Comparison of ENCODE assay signal across 19 cellular contexts in genomic region chr6:89243331-89243629, GRCh38. TPM values are rescaled to one million over a fixed set of nuclear protein-coding genes. Genes with fewer than 3 reads are reported as not detected.
"Had no signal": no experiment of that assay in that cellular context is flagged by ENCODE, and none has a peak within 500 bp of the region (broad histone marks: within the 10 kb centered on the region; RNA-seq: fewer than 3 reads in every experiment).

No MANE protein-coding gene starts in this region.

- H3K9me3 ChIP-seq: prostate gland, right lobe of liver, spleen, upper lobe of left lung had no signal

- H3K4me1 ChIP-seq: prostate gland, right lobe of liver, upper lobe of left lung had no signal

- FAIRE-seq: astrocyte had no signal

- H3K27ac ChIP-seq: cardiac muscle cell, prostate gland, right lobe of liver, spleen, upper lobe of left lung had no signal

- DNase-seq: activated CD4-positive, CD25-positive, alpha-beta regulatory T cell; activated CD8-positive, alpha-beta memory T cell treated with anti-CD3 and anti-CD28 coated beads for 24 hours; activated naive CD4-positive, alpha-beta T cell treated with Interleukin-2 at 50 U/mL for 16 hours; activated naive CD8-positive, alpha-beta T cell treated with anti-CD3 and anti-CD28 coated beads, Interleukin-2, amount 50 U/mL, for 24 hours; right lobe of liver; spleen; stimulated activated CD4-positive, alpha-beta T cell treated with anti-CD3 and anti-CD28 coated beads, Interleukin-2, amount 100 ng/mL, for 24 hours; stimulated activated naive CD4-positive, alpha-beta T cell treated with Interleukin-2 at 50 U/mL for 16 hours; T-helper 17 cell; upper lobe of left lung had no signal

- H3K36me3 ChIP-seq: cardiac muscle cell, prostate gland, right lobe of liver, spleen, upper lobe of left lung had no signal

- H3K4me3 ChIP-seq: cardiac muscle cell, prostate gland, right lobe of liver, spleen, upper lobe of left lung had no signal

- H3K27me3 ChIP-seq: cardiac muscle cell, right lobe of liver, spleen, upper lobe of left lung had no signal

- ATAC-seq: activated naive CD8-positive, alpha-beta T cell treated with anti-CD3 and anti-CD28 coated beads, Interleukin-2, amount 50 U/mL, for 24 hours had no signal

RNA-seq across cellular contexts. Expression of gene GABRR1, which starts 26.1 kb away (rescaled TPM):
- total RNA-seq: activated CD4-positive, alpha-beta T cell treated with anti-CD3 and anti-CD28 coated beads, Interleukin-2, amount 10 ng/mL, durations not matched to agents 7 days and 5 days; astrocyte; cardiac muscle cell; endothelial cell of umbilical vein; left lobe of liver; mammary epithelial cell; naive thymus-derived CD8-positive, alpha-beta T cell; omental fat pad; right lobe of liver; spleen; T-helper 17 cell; upper lobe of left lung had no signal
- polyA plus RNA-seq: cardiac muscle cell; endothelial cell of umbilical vein; mammary epithelial cell; naive thymus-derived CD8-positive, alpha-beta T cell; spleen had no signal
